In the genomic region with DNA sequence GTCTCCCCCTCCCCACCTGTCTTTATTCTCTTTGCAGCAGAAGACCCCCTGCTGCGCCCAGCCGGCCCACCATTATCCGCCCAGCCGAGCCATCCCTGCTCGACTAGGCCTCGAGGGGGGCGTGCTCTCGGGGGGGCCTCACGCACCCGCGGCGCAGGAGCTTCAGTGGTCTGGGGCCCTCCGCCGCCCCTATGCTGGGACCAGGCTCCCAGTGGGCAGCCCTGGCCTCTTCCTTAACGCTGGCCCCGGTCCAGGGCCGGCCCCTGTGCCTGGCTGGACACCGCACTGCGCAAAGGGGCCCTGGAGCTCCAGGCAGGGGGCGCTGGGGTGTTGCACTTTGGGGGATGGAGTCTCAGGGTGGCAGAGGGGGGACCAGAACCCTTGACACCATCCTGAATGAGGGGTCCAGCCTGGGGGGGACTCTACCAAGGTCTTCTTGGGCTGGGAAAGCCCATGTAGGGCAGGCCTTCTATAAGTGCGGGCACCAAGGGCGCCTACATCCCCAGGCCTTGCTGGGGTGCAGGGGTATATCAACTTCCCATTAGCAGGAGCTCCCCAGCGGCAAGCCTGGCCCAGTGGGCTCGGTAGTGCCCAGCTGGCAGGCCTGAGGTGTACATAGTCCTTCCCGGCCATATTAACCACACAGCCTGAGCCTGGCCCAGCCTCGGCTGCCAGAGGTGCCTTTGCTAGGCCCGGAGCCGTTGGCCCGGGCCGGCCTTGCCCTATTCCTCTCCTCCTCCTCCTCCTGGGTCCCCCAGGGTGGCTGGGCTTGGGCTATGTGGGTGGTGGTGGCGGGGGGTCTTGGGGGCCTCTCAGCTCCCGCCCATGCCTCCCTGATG, we compare ENCODE assay signal across 22 cellular contexts. TPM values are rescaled to one million over a fixed set of nuclear protein-coding genes. Genes with fewer than 3 reads are reported as not detected.
DNase-seq lines count a peak whose midpoint lies in the region; FAIRE-seq and TF ChIP-seq lines count a peak whose summit lies in the region.
"Had no signal": no experiment of that assay in that cellular context is flagged by ENCODE, and none has a peak within 500 bp of the region (broad histone marks: within the 10 kb centered on the region; RNA-seq: fewer than 3 reads in every experiment).

No MANE protein-coding gene starts in this region.

- H3K4me3 ChIP-seq in HEK293 (ENCODE audit: low read depth, low read length), result no peak overlapping the region
- no peak overlapping the region for H3K4me3 ChIP-seq in neural progenitor cell
- H3K4me3 ChIP-seq: MG63, SJCRH30 had no signal

- H3K36me3 Mint-ChIP-seq in dendritic cell treated with granulocyte-macrophage colony-stimulating factor and Interleukin-4, amounts not matched to agents 40 ng/mL and 50 ng/mL, for 4 days (ENCODE audit: low read depth), result peaks cover 100% of the 10 kb centered on the region
- peaks cover 12% of the 10 kb centered on the region for H3K36me3 Mint-ChIP-seq in neural progenitor cell

- H3K27me3 ChIP-seq in neural progenitor cell, result no peaks in the 10 kb centered on the region
- H3K27me3 ChIP-seq: MG63, SJCRH30 had no signal

- CTCF ChIA-PET in HEK293 (lab: Yijun Ruan, JAX), result no interaction called here

- TF ChIP-seq CTCF in HEK293 (tag by site-specific recombination; IDR thresholded peaks at IDR 0.05), result no peak
- TF ChIP-seq CTCF in neural progenitor cell (IDR thresholded peaks at IDR 0.05), result no peak

- peaks cover 42% of the 10 kb centered on the region for H3K4me1 Mint-ChIP-seq in dendritic cell treated with granulocyte-macrophage colony-stimulating factor and Interleukin-4, amounts not matched to agents 40 ng/mL and 50 ng/mL, for 4 days (ENCODE audit: low read depth)
- H3K4me1 Mint-ChIP-seq in neural progenitor cell, result peaks cover 4% of the 10 kb centered on the region

- peaks cover 31% of the 10 kb centered on the region for H3F3A ChIP-seq in neural progenitor cell (ENCODE audit: low read depth)

- FAIRE-seq in GM12891 (lab: Jason Lieb, UNC) (no peak), urothelium cell line (lab: Jason Lieb, UNC) (no peak)

- peaks cover 6 to 70% of the 10 kb centered on the region in 2 experiments; a peak in 2 of 3 replicates for H3K36me3 ChIP-seq in HEK293 (ENCODE audit: control insufficient read depth in 2 of 2, insufficient read depth in 1 of 2, low read length in 2 of 2)
- H3K36me3 ChIP-seq in neural progenitor cell, result no peaks in the 10 kb centered on the region

- no peaks in the 10 kb centered on the region for H3K9me3 Mint-ChIP-seq in dendritic cell treated with granulocyte-macrophage colony-stimulating factor and Interleukin-4, amounts not matched to agents 40 ng/mL and 50 ng/mL, for 4 days
- H3K9me3 Mint-ChIP-seq in neural progenitor cell, result no peaks in the 10 kb centered on the region

- H3K27ac ChIP-seq in HEK293 (ENCODE audit: extremely low read depth, low read depth, low read length) (no peak overlapping the region), neural progenitor cell (peak overlapping the region; percentile 58)
- H3K27ac ChIP-seq: C4-2B, SJCRH30 had no signal

- no peak overlapping the region for H2AFZ ChIP-seq in neural progenitor cell (replicated peaks)

- TF ChIP-seq POLR2A in GM12891 (IDR thresholded peaks at IDR 0.05; ENCODE audit: low read depth, low read length), result no peak

- no peak overlapping the region for H3K4me3 Mint-ChIP-seq in dendritic cell treated with granulocyte-macrophage colony-stimulating factor and Interleukin-4, amounts not matched to agents 40 ng/mL and 50 ng/mL, for 4 days
- no peak overlapping the region for H3K4me3 Mint-ChIP-seq in neural progenitor cell

- H4K20me1 ChIP-seq in neural progenitor cell (ENCODE audit: low read depth), result no peaks in the 10 kb centered on the region

- H3K79me2 ChIP-seq in neural progenitor cell (ENCODE audit: low read depth), result no peaks in the 10 kb centered on the region

- intact Hi-C loops in dendritic cell treated with granulocyte-macrophage colony-stimulating factor and Interleukin-4, amounts not matched to agents 40 ng/mL and 50 ng/mL, for 4 days (cut with micrococcal nuclease), result loop anchor here (10.0 kb wide), 1 partner anchor 116 kb away; a partner anchor contains a TSS

- H3K9me3 ChIP-seq in HEK293 (ENCODE audit: control insufficient read depth, insufficient read depth, low read depth, low read length) (no peaks in the 10 kb centered on the region), neural progenitor cell (ENCODE audit: low read depth) (no peaks in the 10 kb centered on the region)
- H3K9me3 ChIP-seq: MG63, SJCRH30 had no signal

- DNase-seq in GM12891 (ENCODE audit: insufficient read length, low spot score) (peak; percentile 10), neural progenitor cell (ENCODE audit: low spot score) (no peak), NCI-H345 treated with DMSO at 0.1 percent for 48 hours (lab: John Stamatoyannopoulos, UW; ENCODE audit: unreplicated experiment) (no peak), NCI-H2081 (lab: John Stamatoyannopoulos, UW) (no peak), globus pallidus (ENCODE audit: low spot score) (no peak), urothelium cell line (ENCODE audit: low spot score) (no peak)
- DNase-seq: AML-193, DMS 273 treated with DMSO at 0.1 percent for 48 hours, GDM1, Karpas-422, MG63, NCI-H1048, NCI-H1436, NCI-H2081 treated with DMSO at 0.1 percent for 48 hours, NCI-H524, NCI-H82, SJCRH30, T-helper 17 cell had no signal

- POLR2A ChIA-PET in HEK293 (lab: Yijun Ruan, JAX), result no interaction called here

- no peaks in the 10 kb centered on the region for H3K27me3 Mint-ChIP-seq in dendritic cell treated with granulocyte-macrophage colony-stimulating factor and Interleukin-4, amounts not matched to agents 40 ng/mL and 50 ng/mL, for 4 days
- peaks cover 15% of the 10 kb centered on the region for H3K27me3 Mint-ChIP-seq in neural progenitor cell (ENCODE audit: insufficient read depth, low read depth)
- H3K27me3 Mint-ChIP-seq: T-helper 17 cell had no signal

- no peak overlapping the region for H3K9ac ChIP-seq in neural progenitor cell

- H3K27ac Mint-ChIP-seq in dendritic cell treated with granulocyte-macrophage colony-stimulating factor and Interleukin-4, amounts not matched to agents 40 ng/mL and 50 ng/mL, for 4 days, result peak overlapping the region; percentile 20
- H3K27ac Mint-ChIP-seq in neural progenitor cell, result no peak overlapping the region

- H3K4me1 ChIP-seq in HEK293 (ENCODE audit: control insufficient read depth, insufficient read depth, low read length), result no peaks in the 10 kb centered on the region
- no peaks in the 10 kb centered on the region for H3K4me1 ChIP-seq in neural progenitor cell
- H3K4me1 ChIP-seq: SJCRH30 had no signal

- H3K4me2 ChIP-seq in neural progenitor cell, result no peak overlapping the region

TF ChIP-seq in GM12891, 5 proteins besides CTCF, POLR2A, EP300 and RAD21:
- no peak for TF ChIP-seq POLR2AphosphoS5 (IDR thresholded peaks at IDR 0.05; ENCODE audit: low read depth, low read length)
- no peak for TF ChIP-seq TAF1 (IDR thresholded peaks at IDR 0.05; ENCODE audit: low read depth, low read length)
- TF ChIP-seq POU2F2 (IDR thresholded peaks at IDR 0.05; ENCODE audit: low read depth, low read length), result no peak
- TF ChIP-seq SPI1 (IDR thresholded peaks at IDR 0.05; ENCODE audit: low read depth, low read length), result no peak
- TF ChIP-seq PAX5 (IDR thresholded peaks at IDR 0.05; ENCODE audit: insufficient read depth, low read length, severe bottlenecking), result no peak

TF ChIP-seq in HEK293, 187 proteins besides CTCF, POLR2A, EP300 and RAD21:
- TF ChIP-seq, protein P1, sequence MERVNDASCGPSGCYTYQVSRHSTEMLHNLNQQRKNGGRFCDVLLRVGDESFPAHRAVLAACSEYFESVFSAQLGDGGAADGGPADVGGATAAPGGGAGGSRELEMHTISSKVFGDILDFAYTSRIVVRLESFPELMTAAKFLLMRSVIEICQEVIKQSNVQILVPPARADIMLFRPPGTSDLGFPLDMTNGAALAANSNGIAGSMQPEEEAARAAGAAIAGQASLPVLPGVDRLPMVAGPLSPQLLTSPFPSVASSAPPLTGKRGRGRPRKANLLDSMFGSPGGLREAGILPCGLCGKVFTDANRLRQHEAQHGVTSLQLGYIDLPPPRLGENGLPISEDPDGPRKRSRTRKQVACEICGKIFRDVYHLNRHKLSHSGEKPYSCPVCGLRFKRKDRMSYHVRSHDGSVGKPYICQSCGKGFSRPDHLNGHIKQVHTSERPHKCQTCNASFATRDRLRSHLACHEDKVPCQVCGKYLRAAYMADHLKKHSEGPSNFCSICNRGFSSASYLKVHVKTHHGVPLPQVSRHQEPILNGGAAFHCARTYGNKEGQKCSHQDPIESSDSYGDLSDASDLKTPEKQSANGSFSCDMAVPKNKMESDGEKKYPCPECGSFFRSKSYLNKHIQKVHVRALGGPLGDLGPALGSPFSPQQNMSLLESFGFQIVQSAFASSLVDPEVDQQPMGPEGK (tag by site-specific recombination; IDR thresholded peaks at IDR 0.05), result 0 out of 2 replicates have a peak, but pooled peaks have one; percentile 16
- no peak for TF ChIP-seq ZNF202 (tag by site-specific recombination; IDR thresholded peaks at IDR 0.05; ENCODE audit: borderline replicate concordance)
- TF ChIP-seq GLIS1 (tag by site-specific recombination; IDR thresholded peaks at IDR 0.05), result peak; percentile 47; the same call in 1 of the 2 replicates
- TF ChIP-seq GLIS2 (tag by site-specific recombination; IDR thresholded peaks at IDR 0.05), result peak; percentile 18; the same call in 1 of the 2 replicates
TF ChIP-seq in HEK293: peak in this region for 3.

RNA-seq across cellular contexts. Expression of a gene that starts 4.9 kb away (rescaled TPM):
- polyA plus RNA-seq in GM12891 (2012; ENCODE audit: low read depth, missing spikeins), result 12.4 TPM
- total RNA-seq in neural progenitor cell (ENCODE audit: low replicate concordance), result 27.0 and 57.9 TPM in 2 replicates

RNA-seq across cellular contexts. Expression of a gene that starts 17.1 kb away (rescaled TPM):
- polyA plus RNA-seq in GM12891 (2012; ENCODE audit: low read depth, missing spikeins), result 5.8 TPM
- 0.62 TPM in 1 of 2 replicates, not detected in the other for total RNA-seq in neural progenitor cell (ENCODE audit: low replicate concordance)
- total RNA-seq: H4, SJCRH30 had no signal

RNA-seq across cellular contexts. Expression of a gene that starts 40.2 kb away (rescaled TPM):
- polyA plus RNA-seq in GM12891 (2012; ENCODE audit: low read depth, missing spikeins), result 55.0 TPM
- 34.4 and 97.5 TPM in 2 replicates for total RNA-seq in neural progenitor cell (ENCODE audit: low replicate concordance)
